ENCODE assay signal across 8 cellular contexts in the genomic region with DNA sequence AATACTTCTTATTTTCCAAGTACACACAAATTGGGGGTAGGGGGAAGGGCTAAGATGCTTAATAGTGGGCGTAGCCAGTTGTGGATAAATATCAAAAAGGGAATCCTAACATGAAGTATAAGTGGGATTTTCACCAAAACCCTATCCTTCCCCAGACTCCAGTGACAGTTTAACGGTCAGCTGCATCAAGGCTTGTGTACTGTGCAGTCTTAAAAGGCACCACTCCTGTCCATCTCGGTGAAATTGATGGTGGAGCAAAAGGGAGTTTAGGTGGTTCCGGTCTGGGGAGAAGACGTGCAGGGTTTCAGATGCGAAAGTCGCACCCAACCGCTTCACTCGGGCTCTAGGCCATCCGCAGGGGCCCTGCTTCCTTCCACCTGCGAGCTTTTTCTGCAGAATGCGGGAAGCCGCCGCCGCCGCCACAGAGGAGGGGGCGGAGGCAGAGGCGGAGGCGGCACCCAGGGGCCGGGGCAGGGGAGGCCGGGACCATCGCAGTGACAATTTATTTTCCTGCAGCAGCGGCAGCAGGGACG. TPM values are rescaled to one million over a fixed set of nuclear protein-coding genes. Genes with fewer than 3 reads are reported as not detected.
DNase-seq lines count a peak whose midpoint lies in the region; ATAC-seq and TF ChIP-seq lines count a peak whose summit lies in the region.

TSS of gene STAMBPL1 (plus strand) at position 492 of the 533 bp plus-strand sequence. CDS start 21,464 bp downstream, outside the sequence.

- H2AFZ ChIP-seq in OCI-LY3 (ENCODE audit: low read depth, low read length) = peak within 1 kb of the TSS; percentile 76

- TF ChIP-seq CTCF in OCI-LY3 (IDR thresholded peaks at IDR 0.05; ENCODE audit: low read depth, low read length) (no peak), glutamatergic neuron (IDR thresholded peaks at IDR 0.05; ENCODE audit: partially characterized antibody, unreplicated experiment) (no peak)

- H3K9ac ChIP-seq in OCI-LY3 (ENCODE audit: low read length) = peak within 1 kb of the TSS; percentile 88

- peak within 1 kb of the TSS; percentile 92 for H3K27ac Mint-ChIP-seq in glutamatergic neuron (ENCODE audit: unreplicated experiment)

- peaks cover 5% of the 10 kb centered on the region for H3K4me1 Mint-ChIP-seq in glutamatergic neuron (ENCODE audit: low read depth, unreplicated experiment)

- no peaks in the 10 kb centered on the region for H4K20me1 ChIP-seq in OCI-LY3 (ENCODE audit: insufficient read depth, low read length)

- no peaks in the 10 kb centered on the region for H3K9me3 ChIP-seq in OCI-LY3 (ENCODE audit: insufficient read depth, low read length)

- ATAC-seq in GM18907 (IDR thresholded peaks at IDR 0.05; ENCODE audit: unreplicated experiment) (peak; percentile 67), HG03139 (IDR thresholded peaks at IDR 0.05; ENCODE audit: unreplicated experiment) (peak; percentile 48)

- in situ Hi-C loops in ACHN (cut with HindIII; ENCODE audit: low pct_ligation_motif_present, low pct_unique_long_range_greater_than_20kb, low sequenced_read_pairs) = no loop called here

- peaks cover 4% of the 10 kb centered on the region for H3K9me3 Mint-ChIP-seq in glutamatergic neuron (ENCODE audit: unreplicated experiment)

- H3K4me2 ChIP-seq in OCI-LY3 (ENCODE audit: low read length) = peak within 1 kb of the TSS; percentile 92

- DNase-seq in ACHN (peak; percentile 67), glutamatergic neuron (no peak), pons (ENCODE audit: low spot score) (peak; percentile 49)
- DNase-seq in activated effector memory CD4-positive, alpha-beta T cell treated with Interleukin-2 at 50 U/mL for 16 hours = peak; percentile 74

- H3K4me1 ChIP-seq in OCI-LY3 (ENCODE audit: low read length) (peaks cover 39% of the 10 kb centered on the region), urinary bladder (ENCODE audit: insufficient read depth) (no peaks in the 10 kb centered on the region)

- H3K27ac ChIP-seq in OCI-LY3 (ENCODE audit: low read length) (peak within 1 kb of the TSS; percentile 86), urinary bladder (ENCODE audit: low read depth) (peak within 1 kb of the TSS; percentile 85)

- peaks cover 3% of the 10 kb centered on the region for H3K27me3 Mint-ChIP-seq in glutamatergic neuron (ENCODE audit: unreplicated experiment)

- 2% methylated on average over 24 of the region's 24 CpGs for WGBS in urinary bladder

- H3K27me3 ChIP-seq in OCI-LY3 (ENCODE audit: low read depth, low read length) = no peaks in the 10 kb centered on the region

- peaks cover 39% of the 10 kb centered on the region for H3K79me2 ChIP-seq in OCI-LY3 (ENCODE audit: low read length)

- H3K36me3 ChIP-seq in OCI-LY3 (replicated peaks; ENCODE audit: low read depth, low read length) = peaks cover 3% of the 10 kb centered on the region
- no peaks in the 10 kb centered on the region for H3K36me3 ChIP-seq in urinary bladder (ENCODE audit: insufficient read depth)

- H3K36me3 Mint-ChIP-seq in glutamatergic neuron (ENCODE audit: unreplicated experiment) = no peaks in the 10 kb centered on the region

- H3K4me3 Mint-ChIP-seq in glutamatergic neuron (ENCODE audit: unreplicated experiment) = peak within 1 kb of the TSS; percentile 97

- H3K4me3 ChIP-seq in OCI-LY3 (ENCODE audit: low read length) = peak within 1 kb of the TSS; percentile 90
- H3K4me3 ChIP-seq in urinary bladder (ENCODE audit: low read depth, low read length) = peak within 1 kb of the TSS; percentile 60

RNA-seq across cellular contexts. Expression of gene STAMBPL1, which starts in this region (rescaled TPM):
- 4.4 TPM for total RNA-seq in glutamatergic neuron (ENCODE audit: unreplicated experiment)
- 29.0 TPM for total RNA-seq in urinary bladder
- polyA plus RNA-seq in urinary bladder = 2.1 TPM
